Comparison of ENCODE assay signal across 1 cellular context in genomic region chr1:85313888-85314696, GRCh38.
TF ChIP-seq lines count a peak whose summit lies in the region.

No MANE protein-coding gene starts in this region.

TF ChIP-seq in HepG2, 621 proteins besides CTCF, POLR2A, EP300 and RAD21 (continued from another document):
- no peak for TF ChIP-seq USF2 (IDR thresholded peaks at IDR 0.05; ENCODE audit: low read depth, low read length)
- no peak for TF ChIP-seq USF2 (CRISPR knock-in tag; IDR thresholded peaks at IDR 0.05; ENCODE audit: borderline replicate concordance)
- no peak for TF ChIP-seq TFE3 (CRISPR knock-in tag; IDR thresholded peaks at IDR 0.05)
- no peak for TF ChIP-seq CHCHD3 (CRISPR knock-in tag; IDR thresholded peaks at IDR 0.05)
- no peak for TF ChIP-seq KDM2A (CRISPR knock-in tag; IDR thresholded peaks at IDR 0.05; ENCODE audit: borderline replicate concordance, low read depth)
- no peak for TF ChIP-seq MLLT10 (CRISPR knock-in tag; IDR thresholded peaks at IDR 0.05)
